Comparison of ENCODE assay signal across 10 cellular contexts in genomic region chr12:49198431-49199155, GRCh38.
DNase-seq lines count a peak whose midpoint lies in the region; ATAC-seq and TF ChIP-seq lines count a peak whose summit lies in the region.
"Had no signal": no experiment of that assay in that cellular context is flagged by ENCODE, and none has a peak within 500 bp of the region (broad histone marks: within the 10 kb centered on the region; RNA-seq: fewer than 3 reads in every experiment).

No MANE protein-coding gene starts in this region.

- no peak for TF ChIP-seq CTCF in cardiac fibroblast (IDR thresholded peaks at IDR 0.05; ENCODE audit: low read depth, low read length)

- H3K4me3 ChIP-seq in cardiac fibroblast (replicated peaks in 1 of 2; ENCODE audit: low read depth in 2 of 2, low read length in 2 of 2): no peak overlapping the region
- H3K4me3 ChIP-seq: prostate gland had no signal

- DNase-seq in Ammon's horn (ENCODE audit: low spot score) (peak; percentile 86), NCI-H2081 (lab: John Stamatoyannopoulos, UW) (peak; percentile 64 to 71), cardiac fibroblast (ENCODE audit: low read depth in 2 of 2) (peak; percentile 84 to 92), medulla oblongata (ENCODE audit: extremely low spot score) (peak; percentile 89)
- no peak for DNase-seq in stimulated activated CD4-positive, alpha-beta T cell treated with anti-CD3 and anti-CD28 coated beads, Interleukin-2, amount 100 ng/mL, for 24 hours
- no peak for DNase-seq in activated CD4-positive, alpha-beta T cell treated with anti-CD3 and anti-CD28 coated beads, Interleukin-2, amount 50 U/mL, for 48 hours
- DNase-seq: activated T-cell treated with anti-CD3 and anti-CD28 coated beads, Interleukin-2, amount 50 U/mL, for 24 hours had no signal

- ATAC-seq in GM19397 (IDR thresholded peaks at IDR 0.05; ENCODE audit: unreplicated experiment) (no peak), HG03175 (IDR thresholded peaks at IDR 0.05; ENCODE audit: unreplicated experiment) (no peak)

Comparison
In these comparisons a context has a peak if more than half of its experiments do, and no peak if none do; other contexts are left out.
1. DNase-seq: peak in Ammon's horn (single experiment), NCI-H2081 (2 of 2), cardiac fibroblast (2 of 2) and medulla oblongata (single experiment); none in stimulated activated CD4-positive, alpha-beta T cell treated with anti-CD3 and anti-CD28 coated beads, Interleukin-2, amount 100 ng/mL, for 24 hours (0 of 2) and activated CD4-positive, alpha-beta T cell treated with anti-CD3 and anti-CD28 coated beads, Interleukin-2, amount 50 U/mL, for 48 hours (0 of 2).